ENCODE assay signal across 1 cellular context in the genomic region with DNA sequence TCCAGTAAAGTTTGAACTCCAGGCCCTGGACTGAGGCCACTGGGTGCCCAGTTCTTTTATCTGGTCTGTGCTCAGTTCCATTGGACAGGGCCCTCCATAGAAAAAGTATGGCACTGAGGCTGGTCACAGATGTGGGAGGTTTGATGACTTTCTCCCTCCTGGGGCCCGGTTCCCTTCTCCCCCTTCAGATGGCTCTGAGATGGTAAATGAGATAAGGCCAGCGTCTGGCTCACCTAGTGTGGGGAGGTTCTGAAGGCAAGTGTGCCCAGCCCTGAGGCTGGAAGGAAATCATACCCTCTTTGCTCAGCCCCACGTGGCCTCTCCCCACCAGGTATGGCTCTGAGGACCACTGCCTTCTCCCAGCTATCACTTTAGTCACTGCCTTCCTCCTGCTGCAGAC.
TF ChIP-seq lines count a peak whose summit lies in the region.

No MANE protein-coding gene starts in this region.

TF ChIP-seq in WTC11, 78 proteins besides CTCF, POLR2A, EP300 and RAD21 (continued from another document):
- TF ChIP-seq, protein P1, sequence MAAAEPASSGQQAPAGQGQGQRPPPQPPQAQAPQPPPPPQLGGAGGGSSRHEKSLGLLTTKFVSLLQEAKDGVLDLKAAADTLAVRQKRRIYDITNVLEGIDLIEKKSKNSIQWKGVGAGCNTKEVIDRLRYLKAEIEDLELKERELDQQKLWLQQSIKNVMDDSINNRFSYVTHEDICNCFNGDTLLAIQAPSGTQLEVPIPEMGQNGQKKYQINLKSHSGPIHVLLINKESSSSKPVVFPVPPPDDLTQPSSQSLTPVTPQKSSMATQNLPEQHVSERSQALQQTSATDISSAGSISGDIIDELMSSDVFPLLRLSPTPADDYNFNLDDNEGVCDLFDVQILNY (CRISPR knock-in tag; IDR thresholded peaks at IDR 0.05): no peak
- TF ChIP-seq FOXJ3 (CRISPR knock-in tag; IDR thresholded peaks at IDR 0.05; ENCODE audit: borderline replicate concordance) (no peak), TEAD4 (CRISPR knock-in tag; IDR thresholded peaks at IDR 0.05) (no peak)
- TF ChIP-seq, protein P2, sequence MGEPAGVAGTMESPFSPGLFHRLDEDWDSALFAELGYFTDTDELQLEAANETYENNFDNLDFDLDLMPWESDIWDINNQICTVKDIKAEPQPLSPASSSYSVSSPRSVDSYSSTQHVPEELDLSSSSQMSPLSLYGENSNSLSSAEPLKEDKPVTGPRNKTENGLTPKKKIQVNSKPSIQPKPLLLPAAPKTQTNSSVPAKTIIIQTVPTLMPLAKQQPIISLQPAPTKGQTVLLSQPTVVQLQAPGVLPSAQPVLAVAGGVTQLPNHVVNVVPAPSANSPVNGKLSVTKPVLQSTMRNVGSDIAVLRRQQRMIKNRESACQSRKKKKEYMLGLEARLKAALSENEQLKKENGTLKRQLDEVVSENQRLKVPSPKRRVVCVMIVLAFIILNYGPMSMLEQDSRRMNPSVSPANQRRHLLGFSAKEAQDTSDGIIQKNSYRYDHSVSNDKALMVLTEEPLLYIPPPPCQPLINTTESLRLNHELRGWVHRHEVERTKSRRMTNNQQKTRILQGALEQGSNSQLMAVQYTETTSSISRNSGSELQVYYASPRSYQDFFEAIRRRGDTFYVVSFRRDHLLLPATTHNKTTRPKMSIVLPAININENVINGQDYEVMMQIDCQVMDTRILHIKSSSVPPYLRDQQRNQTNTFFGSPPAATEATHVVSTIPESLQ (CRISPR knock-in tag; IDR thresholded peaks at IDR 0.05): no peak
